Comparison of ENCODE assay signal across 21 cellular contexts in genomic region chr11:12771875-12772274, GRCh38.
DNase-seq lines count a peak whose midpoint lies in the region; ATAC-seq and TF ChIP-seq lines count a peak whose summit lies in the region.
"Had no signal": no experiment of that assay in that cellular context is flagged by ENCODE, and none has a peak within 500 bp of the region (broad histone marks: within the 10 kb centered on the region; RNA-seq: fewer than 3 reads in every experiment).

No MANE protein-coding gene starts in this region.

- no peak overlapping the region for H3K4me3 ChIP-seq in GM12865 (ENCODE audit: low read depth, low read length)
- H3K4me3 ChIP-seq in fibroblast of pulmonary artery (replicated peaks; ENCODE audit: low read depth, low read length), result no peak overlapping the region
- H3K4me3 ChIP-seq in smooth muscle cell, result no peak overlapping the region
- H3K4me3 ChIP-seq: right lobe of liver, thyroid gland had no signal

- H3K4me1 ChIP-seq in smooth muscle cell (ENCODE audit: low read depth), result peaks cover 32% of the 10 kb centered on the region

- peaks cover 22% of the 10 kb centered on the region for H3F3A ChIP-seq in smooth muscle cell (ENCODE audit: low read depth)

- H3K9me3 Mint-ChIP-seq in activated CD4-positive, alpha-beta T cell treated with anti-CD3 and anti-CD28 coated beads for 36 hours (ENCODE audit: low read depth), result no peaks in the 10 kb centered on the region
- H3K9me3 Mint-ChIP-seq in mesothelial cell of epicardium, result no peaks in the 10 kb centered on the region
- no peaks in the 10 kb centered on the region for H3K9me3 Mint-ChIP-seq in activated CD4-positive, alpha-beta memory T cell treated with anti-CD3 and anti-CD28 coated beads for 36 hours
- H3K9me3 Mint-ChIP-seq: CD4-positive, CD25-positive, alpha-beta regulatory T cell had no signal

- peaks cover 100% of the 10 kb centered on the region for H3K79me2 ChIP-seq in smooth muscle cell (ENCODE audit: low read depth)

- peak overlapping the region; percentile 27 for H3K9ac ChIP-seq in smooth muscle cell (ENCODE audit: low read depth)

- H3K4me3 Mint-ChIP-seq in activated CD4-positive, alpha-beta T cell treated with anti-CD3 and anti-CD28 coated beads for 36 hours, result no peak overlapping the region
- no peak overlapping the region for H3K4me3 Mint-ChIP-seq in mesothelial cell of epicardium
- no peak overlapping the region for H3K4me3 Mint-ChIP-seq in activated CD4-positive, alpha-beta memory T cell treated with anti-CD3 and anti-CD28 coated beads for 36 hours
- H3K4me3 Mint-ChIP-seq: CD4-positive, CD25-positive, alpha-beta regulatory T cell; neural crest cell had no signal

- H3K4me2 ChIP-seq in smooth muscle cell, result peak overlapping the region; percentile 77

- TF ChIP-seq CTCF in GM12865 (IDR thresholded peaks at IDR 0.05; ENCODE audit: insufficient read depth, low read depth, low read length, missing control alignments), result no peak
- TF ChIP-seq CTCF in fibroblast of pulmonary artery (IDR thresholded peaks at IDR 0.05; ENCODE audit: low read length, missing control alignments), result no peak
- no peak for TF ChIP-seq CTCF in smooth muscle cell (IDR thresholded peaks at IDR 0.05; ENCODE audit: borderline replicate concordance, insufficient read depth, poor library complexity, severe bottlenecking)
- no peak for TF ChIP-seq CTCF in mesothelial cell of epicardium (IDR thresholded peaks at IDR 0.05; ENCODE audit: unreplicated experiment)

- no peaks in the 10 kb centered on the region for H3K27me3 ChIP-seq in smooth muscle cell (ENCODE audit: low read depth)
- H3K27me3 ChIP-seq: right lobe of liver, thyroid gland had no signal

- H3K9me3 ChIP-seq in smooth muscle cell (replicated peaks; ENCODE audit: low read depth), result no peaks in the 10 kb centered on the region
- H3K9me3 ChIP-seq: right lobe of liver, thyroid gland had no signal

- H2AFZ ChIP-seq in smooth muscle cell (ENCODE audit: low read depth), result no peak overlapping the region

- no peaks in the 10 kb centered on the region for H3K36me3 Mint-ChIP-seq in activated CD4-positive, alpha-beta T cell treated with anti-CD3 and anti-CD28 coated beads for 36 hours (ENCODE audit: low read depth)
- peaks cover 11% of the 10 kb centered on the region for H3K36me3 Mint-ChIP-seq in mesothelial cell of epicardium
- no peaks in the 10 kb centered on the region for H3K36me3 Mint-ChIP-seq in activated CD4-positive, alpha-beta memory T cell treated with anti-CD3 and anti-CD28 coated beads for 36 hours
- H3K36me3 Mint-ChIP-seq: CD4-positive, CD25-positive, alpha-beta regulatory T cell had no signal

- ATAC-seq in activated CD4-positive, alpha-beta T cell treated with anti-CD3 and anti-CD28 coated beads for 36 hours, result no peak
- no peak for ATAC-seq in sciatic nerve
- ATAC-seq: right lobe of liver had no signal

- H3K4me1 Mint-ChIP-seq in activated CD4-positive, alpha-beta T cell treated with anti-CD3 and anti-CD28 coated beads for 36 hours, result peaks cover 6% of the 10 kb centered on the region
- H3K4me1 Mint-ChIP-seq in mesothelial cell of epicardium, result peaks cover 48% of the 10 kb centered on the region
- peaks cover 2% of the 10 kb centered on the region for H3K4me1 Mint-ChIP-seq in activated CD4-positive, alpha-beta memory T cell treated with anti-CD3 and anti-CD28 coated beads for 36 hours (ENCODE audit: low read depth)
- H3K4me1 Mint-ChIP-seq: CD4-positive, CD25-positive, alpha-beta regulatory T cell had no signal

- peaks cover 74% of the 10 kb centered on the region for H4K20me1 ChIP-seq in smooth muscle cell (ENCODE audit: low read depth)

- CTCF ChIA-PET in activated CD4-positive, alpha-beta T cell treated with anti-CD3 and anti-CD28 coated beads for 36 hours (lab: Charles Lee), result interaction anchor here (0.6 kb wide), 1 partner anchor 29 kb away, joined by 3 read pairs; no protein-coding TSS in a partner anchor
- CTCF ChIA-PET in activated CD4-positive, alpha-beta memory T cell treated with anti-CD3 and anti-CD28 coated beads for 36 hours (lab: Charles Lee), result no interaction called here

- intact Hi-C loops in activated CD4-positive, alpha-beta T cell treated with anti-CD3 and anti-CD28 coated beads for 36 hours (cut with DNase I, micrococcal nuclease), result no loop called here
- intact Hi-C loops in sciatic nerve (cut with DNase I), result no loop called here
- intact Hi-C loops in activated CD4-positive, alpha-beta memory T cell treated with anti-CD3 and anti-CD28 coated beads for 36 hours (cut with micrococcal nuclease), result no loop called here

- DNase-seq in GM12865 (ENCODE audit: low read depth) (peak; percentile 68), NCI-H226 (peak; percentile 17), fibroblast of pulmonary artery (ENCODE audit: low read depth) (peak; percentile 41), smooth muscle cell (lab: John Stamatoyannopoulos, UW; ENCODE audit: unreplicated experiment) (no peak), sciatic nerve (ENCODE audit: low spot score) (no peak), mesothelial cell of epicardium (ENCODE audit: low spot score in 2 of 2, unreplicated experiment in 2 of 2) (no peak)
- DNase-seq in activated CD4-positive, alpha-beta T cell treated with anti-CD3 and anti-CD28 coated beads for 36 hours, result no peak
- no peak for DNase-seq in activated CD4-positive, alpha-beta memory T cell treated with anti-CD3 and anti-CD28 coated beads for 36 hours
- DNase-seq: activated CD4-positive, alpha-beta T cell treated with anti-CD3 and anti-CD28 coated beads for 48 hours; CD4-positive, CD25-positive, alpha-beta regulatory T cell; DMS79 treated with DMSO at 0.1 percent for 48 hours; glutamatergic neuron; mesenchymal stem cell; NCI-H1092 treated with DMSO at 0.1 percent for 48 hours; NCI-H2171; right lobe of liver; SIG-M5; stimulated activated CD4-positive, alpha-beta T cell treated with anti-CD3 and anti-CD28 coated beads, Interleukin-4, amount 100 ng/mL, for 24 hours; T-helper 9 cell; thyroid gland had no signal

- POLR2A ChIA-PET in activated CD4-positive, alpha-beta T cell treated with anti-CD3 and anti-CD28 coated beads for 36 hours (lab: Charles Lee), result no interaction called here
- POLR2A ChIA-PET in activated CD4-positive, alpha-beta memory T cell treated with anti-CD3 and anti-CD28 coated beads for 36 hours (lab: Charles Lee), result no interaction called here

- peaks cover 14% of the 10 kb centered on the region for H3K27me3 Mint-ChIP-seq in activated CD4-positive, alpha-beta T cell treated with anti-CD3 and anti-CD28 coated beads for 36 hours
- H3K27me3 Mint-ChIP-seq in mesothelial cell of epicardium (ENCODE audit: low read depth), result no peaks in the 10 kb centered on the region
- peaks cover 22% of the 10 kb centered on the region for H3K27me3 Mint-ChIP-seq in activated CD4-positive, alpha-beta memory T cell treated with anti-CD3 and anti-CD28 coated beads for 36 hours

- peak overlapping the region; percentile 72 for H3K27ac ChIP-seq in smooth muscle cell (ENCODE audit: low read depth)
- H3K27ac ChIP-seq: right lobe of liver, thyroid gland had no signal

- no peak overlapping the region for H3K27ac Mint-ChIP-seq in activated CD4-positive, alpha-beta T cell treated with anti-CD3 and anti-CD28 coated beads for 36 hours
- no peak overlapping the region for H3K27ac Mint-ChIP-seq in mesothelial cell of epicardium
- H3K27ac Mint-ChIP-seq in activated CD4-positive, alpha-beta memory T cell treated with anti-CD3 and anti-CD28 coated beads for 36 hours, result no peak overlapping the region
- H3K27ac Mint-ChIP-seq: CD4-positive, CD25-positive, alpha-beta regulatory T cell had no signal

- WGBS in smooth muscle cell (ENCODE audit: low lambda C conversion rate), result 31% methylated on average over 2 of the region's 2 CpGs

- no peaks in the 10 kb centered on the region for H3K36me3 ChIP-seq in smooth muscle cell (ENCODE audit: low read depth)
- H3K36me3 ChIP-seq: right lobe of liver, thyroid gland had no signal

Comparison
In these comparisons a context has a peak if more than half of its experiments do, and no peak if none do; other contexts are left out.
1. DNase-seq: peak in GM12865 (single experiment), NCI-H226 (single experiment) and fibroblast of pulmonary artery (single experiment); none in smooth muscle cell (single experiment), activated CD4-positive, alpha-beta T cell treated with anti-CD3 and anti-CD28 coated beads for 36 hours (single experiment), sciatic nerve (single experiment), mesothelial cell of epicardium (0 of 2) and activated CD4-positive, alpha-beta memory T cell treated with anti-CD3 and anti-CD28 coated beads for 36 hours (single experiment).